In genomic region chr22:24699861-24700260, GRCh38 we compare ENCODE assay signal across 22 cellular contexts.
"Had no signal": no experiment of that assay in that cellular context is flagged by ENCODE, and none has a peak within 500 bp of the region (broad histone marks: within the 10 kb centered on the region; RNA-seq: fewer than 3 reads in every experiment).

No MANE protein-coding gene starts in this region.

- H3K9me3 Mint-ChIP-seq: activated T-cell treated with anti-CD3 and anti-CD28 coated beads, Interleukin-2, amount 50 U/mL, for 4 hours; central memory CD8-positive, alpha-beta T cell; immature natural killer cell; naive thymus-derived CD4-positive, alpha-beta T cell; T-cell had no signal

- H3K27ac Mint-ChIP-seq: activated CD8-positive, alpha-beta T cell treated with anti-CD3 and anti-CD28 coated beads, Interleukin-2, amount 10 ng/mL, durations not matched to agents 7 days and 5 days; immature natural killer cell; naive thymus-derived CD4-positive, alpha-beta T cell; T-cell had no signal

- H3K27ac ChIP-seq: brain microvascular endothelial cell, colonic mucosa, esophagus muscularis mucosa, parathyroid adenoma, tibial nerve, uterus had no signal

- H3K36me3 Mint-ChIP-seq: immature natural killer cell; naive thymus-derived CD4-positive, alpha-beta T cell; T-cell had no signal

- DNase-seq: activated CD4-positive, alpha-beta T cell treated with anti-CD3 and anti-CD28 coated beads for 48 hours; activated CD4-positive, CD25-positive, alpha-beta regulatory T cell; activated CD8-positive, alpha-beta T cell treated with anti-CD3 and anti-CD28 coated beads, Interleukin-2, amount 10 ng/mL, durations not matched to agents 7 days and 5 days; activated effector memory CD4-positive, alpha-beta T cell treated with anti-CD3 and anti-CD28 coated beads, Interleukin-2, amount 50 U/mL, for 16 hours; activated naive CD4-positive, alpha-beta T cell treated with anti-CD3 and anti-CD28 coated beads, Interleukin-2, amount 50 U/mL, for 16 hours; activated T-cell treated with anti-CD3 and anti-CD28 coated beads, Interleukin-2, amount 50 U/mL, for 4 hours; aorta; brain microvascular endothelial cell; colonic mucosa; immature natural killer cell; mesenchymal stem cell; naive thymus-derived CD4-positive, alpha-beta T cell; stimulated activated CD4-positive, alpha-beta T cell treated with anti-CD3 and anti-CD28 coated beads, Interleukin-12 subunit alpha, Interleukin-12 subunit beta, amount 100 ng/mL, for 4 hours; stimulated activated CD4-positive, alpha-beta T cell treated with anti-CD3 and anti-CD28 coated beads, Interleukin-2, amount 100 ng/mL, for 24 hours; stimulated activated naive CD8-positive, alpha-beta T cell treated with anti-CD3 and anti-CD28 coated beads, Interleukin-15, Interleukin-2, amounts not matched to agents 100 U/mL and 50 U/mL, for 24 hours; substantia nigra; T-cell; uterus had no signal

- H3K4me3 Mint-ChIP-seq: activated CD8-positive, alpha-beta T cell treated with anti-CD3 and anti-CD28 coated beads, Interleukin-2, amount 10 ng/mL, durations not matched to agents 7 days and 5 days; activated T-cell treated with anti-CD3 and anti-CD28 coated beads, Interleukin-2, amount 50 U/mL, for 4 hours; central memory CD8-positive, alpha-beta T cell; immature natural killer cell; naive thymus-derived CD4-positive, alpha-beta T cell; T-cell had no signal

- H3K36me3 ChIP-seq: brain microvascular endothelial cell, colonic mucosa, esophagus muscularis mucosa, tibial nerve, uterus had no signal

- H3K9me3 ChIP-seq: colonic mucosa, esophagus muscularis mucosa, tibial nerve, uterus had no signal

- H3K4me1 Mint-ChIP-seq: central memory CD8-positive, alpha-beta T cell; immature natural killer cell; T-cell had no signal
